8 cellular contexts compared by ENCODE assay signal in the genomic region with DNA sequence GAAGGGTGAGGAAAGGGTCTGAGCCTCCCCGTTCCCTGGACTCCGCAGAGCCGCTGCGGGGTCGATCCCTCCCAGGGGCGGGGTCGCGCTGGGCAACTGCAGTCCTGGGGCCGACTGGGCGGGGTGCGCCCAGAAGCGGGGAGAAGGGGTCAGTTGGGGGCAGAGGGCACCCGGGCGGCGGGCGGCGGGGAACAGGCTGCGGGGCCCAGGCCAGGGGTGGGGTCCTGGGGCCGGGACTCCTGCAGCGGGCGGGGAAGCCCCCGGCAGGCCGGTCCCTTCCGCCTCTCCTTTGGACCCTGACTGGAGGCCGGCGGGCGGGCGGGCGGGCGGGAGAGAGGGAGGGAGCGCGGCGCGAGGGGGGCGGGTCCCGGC. TPM values are rescaled to one million over a fixed set of nuclear protein-coding genes. Genes with fewer than 3 reads are reported as not detected.
DNase-seq lines count a peak whose midpoint lies in the region; ATAC-seq, FAIRE-seq and TF ChIP-seq lines count a peak whose summit lies in the region.

No MANE protein-coding gene starts in this region.

- no peak for TF ChIP-seq POLR2A in endothelial cell of umbilical vein (IDR thresholded peaks at IDR 0.05; ENCODE audit: low read depth, low read length)

- TF ChIP-seq CTCF in CD8-positive, alpha-beta T cell (IDR thresholded peaks at IDR 0.05), result no peak
- TF ChIP-seq CTCF in OCI-LY1 (IDR thresholded peaks at IDR 0.05; ENCODE audit: low read length), result no peak
- TF ChIP-seq CTCF in endothelial cell of umbilical vein (IDR thresholded peaks at IDR 0.05; ENCODE audit: extremely low read depth in 1 of 2, insufficient read depth in 1 of 2, low read depth in 1 of 2, low read length in 2 of 2), result no peak

- CTCF ChIA-PET in CD8-positive, alpha-beta T cell (lab: Charles Lee), result interaction anchor here (1.9 kb wide), 1 partner anchor 11 kb away, joined by 6 read pairs; a partner anchor contains a TSS
- CTCF ChIA-PET in endothelial cell of umbilical vein (lab: Charles Lee), result interaction anchor here (1.0 to 4.2 kb wide), 3 partner anchors 10 to 56 kb away, joined by 3 to 31 read pairs (median 4); a partner anchor contains a TSS

- POLR2A ChIA-PET in CD8-positive, alpha-beta T cell (lab: Charles Lee), result interaction anchor here (0.9 to 5.3 kb wide), 6 partner anchors 10 to 404 kb away, joined by 3 to 72 read pairs (median 9); a partner anchor contains a TSS
- POLR2A ChIA-PET in endothelial cell of umbilical vein (lab: Charles Lee), result interaction anchor here (0.6 to 1.4 kb wide), 7 partner anchors 9 to 959 kb away, joined by 3 to 10 read pairs (median 5); a partner anchor contains a TSS

- peak overlapping the region; percentile 98 for H3K27ac Mint-ChIP-seq in CD8-positive, alpha-beta T cell

- H3F3A ChIP-seq in GM23248 (ENCODE audit: insufficient read depth) (peaks cover 40% of the 10 kb centered on the region), OCI-LY1 (ENCODE audit: insufficient read depth, low read length) (peaks cover 5% of the 10 kb centered on the region; the same call in 1 of the 2 replicates)

- H3K9me2 ChIP-seq in GM23248 (ENCODE audit: insufficient read depth) (no peaks in the 10 kb centered on the region), OCI-LY1 (ENCODE audit: low read depth, low read length) (no peaks in the 10 kb centered on the region)

- peaks cover 6% of the 10 kb centered on the region for H3K79me1 ChIP-seq in neuronal stem cell (ENCODE audit: low read depth, low read length)

- peaks cover 44% of the 10 kb centered on the region for H3K4me1 Mint-ChIP-seq in CD8-positive, alpha-beta T cell (ENCODE audit: low read depth)

- H3K79me2 ChIP-seq in GM23248 (ENCODE audit: insufficient read depth) (peaks cover 88% of the 10 kb centered on the region), OCI-LY1 (ENCODE audit: insufficient read depth, low read length) (peaks cover 56% of the 10 kb centered on the region), endothelial cell of umbilical vein (ENCODE audit: control insufficient read depth, insufficient read depth, low read length) (peaks cover 50% of the 10 kb centered on the region)

- H2BK5ac ChIP-seq in neuronal stem cell (ENCODE audit: low read length), result peak overlapping the region; percentile 4

- BruUV-seq in endothelial cell of umbilical vein (replicated peaks; lab: Mats Ljungman, UMichigan), result no TSS peak

- peak overlapping the region; percentile 1 for H3K14ac ChIP-seq in neuronal stem cell (ENCODE audit: low read length)

- H3K9ac ChIP-seq in GM23248, result peak overlapping the region; percentile 99
- peak overlapping the region; percentile 98 for H3K9ac ChIP-seq in OCI-LY1 (ENCODE audit: low read length)
- peak overlapping the region; percentile 98 for H3K9ac ChIP-seq in endothelial cell of umbilical vein (replicated peaks; ENCODE audit: extremely low read depth, insufficient read depth, low read length)
- peak overlapping the region; percentile 80 for H3K9ac ChIP-seq in neuronal stem cell (ENCODE audit: low read depth, low read length, poor library complexity)

- FAIRE-seq in endothelial cell of umbilical vein (lab: Jason Lieb, UNC), result no peak

- intact Hi-C loops in CD8-positive, alpha-beta T cell (cut with DNase I, micrococcal nuclease), result loop anchor here (1.0 to 5.0 kb wide), 4 partner anchors 46 to 402 kb away; a partner anchor contains a TSS
- intact Hi-C loops in endothelial cell of umbilical vein (cut with micrococcal nuclease), result loop anchor here (1.0 to 5.0 kb wide), 2 partner anchors 46 to 812 kb away; a partner anchor contains a TSS
- intact Hi-C loops in posterior vena cava (cut with DNase I), result no loop called here

- H3K36me3 Mint-ChIP-seq in CD8-positive, alpha-beta T cell, result peaks cover 24% of the 10 kb centered on the region

- dilution Hi-C loops in endothelial cell of umbilical vein (cut with MboI; ENCODE audit: extremely low pct_ligation_motif_present, low sequenced_read_pairs), result no loop called here

- H3K4me3 Mint-ChIP-seq in CD8-positive, alpha-beta T cell, result peak overlapping the region; percentile 95

- peak overlapping the region; percentile 92 for H3K4me2 ChIP-seq in GM23248 (ENCODE audit: unreplicated experiment)
- peak overlapping the region; percentile 58 for H3K4me2 ChIP-seq in OCI-LY1 (ENCODE audit: low read length)
- peak overlapping the region; percentile 27 for H3K4me2 ChIP-seq in endothelial cell of umbilical vein (ENCODE audit: insufficient read depth, low read length)
- peak overlapping the region; percentile 31 for H3K4me2 ChIP-seq in neuronal stem cell (ENCODE audit: insufficient read depth, low read length, poor library complexity, severe bottlenecking)

- peak overlapping the region; percentile 95; the same call in 1 of the 2 replicates for H2AFZ ChIP-seq in GM23248
- no peak overlapping the region for H2AFZ ChIP-seq in OCI-LY1 (ENCODE audit: low read length)
- H2AFZ ChIP-seq in endothelial cell of umbilical vein (ENCODE audit: low read depth, low read length), result peak overlapping the region; percentile 68
- peak overlapping the region; percentile 99 for H2AFZ ChIP-seq in neuronal stem cell (ENCODE audit: low read length)

- peak overlapping the region; percentile 66 for H3K18ac ChIP-seq in neuronal stem cell (ENCODE audit: low read length)

- H3K4me1 ChIP-seq in CD8-positive, alpha-beta T cell (ENCODE audit: insufficient read depth, low read length), result peaks cover 37% of the 10 kb centered on the region
- H3K4me1 ChIP-seq in GM23248 (ENCODE audit: insufficient read depth) (peaks cover 28% of the 10 kb centered on the region), OCI-LY1 (ENCODE audit: insufficient read depth, low read length, severe bottlenecking) (peaks cover 40% of the 10 kb centered on the region), endothelial cell of umbilical vein (ENCODE audit: control insufficient read depth, extremely low read depth, insufficient read depth, low read length) (peaks cover 20% of the 10 kb centered on the region), neuronal stem cell (ENCODE audit: control insufficient read depth in 2 of 2, insufficient read depth in 1 of 2, low read depth in 1 of 2, low read length in 2 of 2) (peaks cover 6% of the 10 kb centered on the region in 2 donors)

- H2BK12ac ChIP-seq in neuronal stem cell (ENCODE audit: low read length), result no peak overlapping the region

- no peak overlapping the region for H2BK120ac ChIP-seq in neuronal stem cell (ENCODE audit: low read depth, low read length)

- H3K4ac ChIP-seq in neuronal stem cell (ENCODE audit: low read length), result no peak overlapping the region

- H3K9me3 ChIP-seq in CD8-positive, alpha-beta T cell (ENCODE audit: low read length), result no peaks in the 10 kb centered on the region
- H3K9me3 ChIP-seq in GM23248 (ENCODE audit: low read depth) (no peaks in the 10 kb centered on the region), OCI-LY1 (ENCODE audit: low read length) (no peaks in the 10 kb centered on the region), endothelial cell of umbilical vein (replicated peaks; ENCODE audit: control insufficient read depth, insufficient read depth, low read length) (no peaks in the 10 kb centered on the region), neuronal stem cell (replicated peaks in 1 of 2; ENCODE audit: control insufficient read depth in 2 of 2, insufficient read depth in 1 of 2, low read depth in 1 of 2, low read length in 2 of 2) (no peaks in the 10 kb centered on the region)

- H2BK15ac ChIP-seq in neuronal stem cell (ENCODE audit: low read length), result no peak overlapping the region

- H3K36me3 ChIP-seq in CD8-positive, alpha-beta T cell (ENCODE audit: insufficient read depth, low read length), result peaks cover 5% of the 10 kb centered on the region
- peaks cover 12% of the 10 kb centered on the region; the same call in 1 of the 2 replicates for H3K36me3 ChIP-seq in GM23248 (ENCODE audit: low read depth)
- H3K36me3 ChIP-seq in OCI-LY1 (ENCODE audit: insufficient read depth, low read length), result peaks cover 23% of the 10 kb centered on the region
- no peaks in the 10 kb centered on the region for H3K36me3 ChIP-seq in endothelial cell of umbilical vein (ENCODE audit: control insufficient read depth in 2 of 2, extremely low read depth in 1 of 2, insufficient read depth in 2 of 2, low read length in 2 of 2)
- peaks cover 0 to 27% of the 10 kb centered on the region in 2 donors for H3K36me3 ChIP-seq in neuronal stem cell (replicated peaks in 1 of 2; ENCODE audit: control insufficient read depth in 2 of 2, insufficient read depth in 2 of 2, low read length in 2 of 2)

- H4K20me1 ChIP-seq in GM23248 (ENCODE audit: insufficient read depth) (peaks cover 14% of the 10 kb centered on the region; the same call in 1 of the 2 replicates), OCI-LY1 (ENCODE audit: insufficient read depth, low read length) (peaks cover 3% of the 10 kb centered on the region; the same call in 1 of the 2 replicates), endothelial cell of umbilical vein (replicated peaks; ENCODE audit: control insufficient read depth, extremely low read depth, insufficient read depth, low read length) (peaks cover 8% of the 10 kb centered on the region)

- no peaks in the 10 kb centered on the region for H3K27me3 Mint-ChIP-seq in CD8-positive, alpha-beta T cell (ENCODE audit: low read depth)

- 0 to 3% methylated on average over 8 to 14 of the region's 36 CpGs for WGBS in GM23248 (ENCODE audit: low coverage in 1 of 2, low lambda C conversion rate in 2 of 2, missing lambda C conversion rate in 2 of 2), 2 experiments
- WGBS in neuronal stem cell (ENCODE audit: extremely low coverage in 2 of 2, insufficient read length in 2 of 2, insufficient replicate concordance in 1 of 2), 2 donors, result no CpG with 5 or more reads among the region's 36 CpGs

- no peak overlapping the region for H2AK5ac ChIP-seq in neuronal stem cell (ENCODE audit: low read depth, low read length)

- peak overlapping the region; percentile 49 for H3K23ac ChIP-seq in neuronal stem cell (ENCODE audit: low read depth, low read length, poor library complexity)

- no peaks in the 10 kb centered on the region for H3K27me3 ChIP-seq in CD8-positive, alpha-beta T cell (ENCODE audit: insufficient read depth, low read length)
- no peaks in the 10 kb centered on the region for H3K27me3 ChIP-seq in GM23248 (replicated peaks; ENCODE audit: insufficient read depth)
- H3K27me3 ChIP-seq in OCI-LY1 (ENCODE audit: insufficient read depth, low read length), result no peaks in the 10 kb centered on the region
- H3K27me3 ChIP-seq in endothelial cell of umbilical vein (ENCODE audit: control insufficient read depth in 2 of 2, insufficient read depth in 2 of 2, low read length in 2 of 2), result no peaks in the 10 kb centered on the region
- no peaks in the 10 kb centered on the region for H3K27me3 ChIP-seq in neuronal stem cell (ENCODE audit: control insufficient read depth in 3 of 3, insufficient read depth in 3 of 3, low read depth in 1 of 3, low read length in 3 of 3)

- no peak overlapping the region for H4K91ac ChIP-seq in neuronal stem cell (ENCODE audit: low read depth, low read length, poor library complexity)

- ATAC-seq in CD8-positive, alpha-beta T cell, result peak; percentile 16

- H3K27ac ChIP-seq in CD8-positive, alpha-beta T cell (ENCODE audit: low read depth, low read length), result peak overlapping the region; percentile 93
- H3K27ac ChIP-seq in GM23248 (peak overlapping the region; percentile 99), OCI-LY1 (ENCODE audit: low read depth, low read length, poor library complexity, severe bottlenecking) (peak overlapping the region; percentile 83), endothelial cell of umbilical vein (ENCODE audit: insufficient read depth, low read depth, low read length) (peak overlapping the region; percentile 86), neuronal stem cell (replicated peaks; ENCODE audit: low read length) (peak overlapping the region; percentile 94)

- no peak overlapping the region for H4K8ac ChIP-seq in neuronal stem cell (ENCODE audit: low read depth, low read length)

- in situ Hi-C loops in GM23248 (cut with MboI), result no loop called here

- H3K4me3 ChIP-seq in CD8-positive, alpha-beta T cell (ENCODE audit: low read depth, low read length), result peak overlapping the region; percentile 90
- H3K4me3 ChIP-seq in GM23248 (peak overlapping the region; percentile 95), OCI-LY1 (ENCODE audit: low read depth, low read length, poor library complexity, severe bottlenecking) (peak overlapping the region; percentile 83), endothelial cell of umbilical vein (replicated peaks in 1 of 3; ENCODE audit: insufficient read depth in 1 of 3, low read depth in 1 of 3, low read length in 3 of 3) (peak overlapping the region; percentile 72 to 99 (median 74)), neuronal stem cell (ENCODE audit: low read length in 2 of 2) (peak overlapping the region; percentile 96 to 98)

- no peak for DNase-seq in CD8-positive, alpha-beta T cell
- no peak for DNase-seq in GM23248
- no peak for DNase-seq in endothelial cell of umbilical vein (ENCODE audit: low read depth, low spot score)
- DNase-seq in neuronal stem cell (ENCODE audit: low spot score), result no peak
- DNase-seq in NCI-H2196 (lab: John Stamatoyannopoulos, UW; ENCODE audit: unreplicated experiment), result no peak
- no peak for DNase-seq in posterior vena cava (ENCODE audit: low spot score)
- DNase-seq in effector CD4-positive, alpha-beta T cell, result no peak

- no peaks in the 10 kb centered on the region for H3K9me3 Mint-ChIP-seq in CD8-positive, alpha-beta T cell

- no peaks in the 10 kb centered on the region for H3K9me1 ChIP-seq in endothelial cell of umbilical vein (replicated peaks; ENCODE audit: control insufficient read depth, extremely low read depth, insufficient read depth, low read length)

RNA-seq across cellular contexts. Expression of a gene that starts 0.4 kb away (rescaled TPM):
- total RNA-seq in CD8-positive, alpha-beta T cell, result 100 to 1,000 TPM; 185 to 193 TPM
- 40.1 and 45.7 TPM in 2 replicates for total RNA-seq in GM23248 (2014; rRNA removed; shearing (Covaris generic))
- 51.5 and 52.0 TPM in 2 replicates for polyA plus RNA-seq in GM23248 (2016; fragmentation: Nextera tagmentation; extraction: Ambion mirVana)
- 71.2 and 77.6 TPM in 2 replicates for total RNA-seq in endothelial cell of umbilical vein
- polyA plus RNA-seq in endothelial cell of umbilical vein, result 47.8 and 52.6 TPM in 2 replicates
- 55.8 and 61.1 TPM in 2 replicates for polyA plus RNA-seq in endothelial cell of umbilical vein (2011; cell fraction: cytosol; rRNA removed)
- 138 and 160 TPM in 2 replicates for polyA plus RNA-seq in endothelial cell of umbilical vein (2011; cell fraction: nucleus; rRNA removed)
- polyA plus RNA-seq in endothelial cell of umbilical vein (2012), result 43.7 and 52.6 TPM in 2 replicates
- polyA minus RNA-seq in endothelial cell of umbilical vein, result 122 and 154 TPM in 2 replicates
- 22.6 TPM for polyA minus RNA-seq in endothelial cell of umbilical vein (2011; cell fraction: cytosol; rRNA and poly(A)+ RNA removed)
- 78.5 and 108 TPM in 2 replicates for polyA minus RNA-seq in endothelial cell of umbilical vein (2011; cell fraction: nucleus; rRNA and poly(A)+ RNA removed)
- 44.9 TPM for polyA plus RNA-seq in neuronal stem cell (2013, experiment 1 of 2)
- polyA plus RNA-seq in neuronal stem cell (2013, experiment 2 of 2), result 47.5 TPM
- total RNA-seq in posterior vena cava, result 10 to 100 TPM; 64.0 to 65.5 TPM

RNA-seq across cellular contexts. Expression of a gene that starts 10.3 kb away (rescaled TPM):
- 1 to 10 TPM; 2.3 to 3.4 TPM for total RNA-seq in CD8-positive, alpha-beta T cell
- total RNA-seq in GM23248 (2014; rRNA removed; shearing (Covaris generic)), result 5.1 and 5.2 TPM in 2 replicates
- 8.0 and 8.6 TPM in 2 replicates for polyA plus RNA-seq in GM23248 (2016; fragmentation: Nextera tagmentation; extraction: Ambion mirVana)
- total RNA-seq in endothelial cell of umbilical vein, result 13.1 and 16.3 TPM in 2 replicates
- polyA plus RNA-seq in endothelial cell of umbilical vein, result 5.1 and 5.9 TPM in 2 replicates
- 6.8 and 7.0 TPM in 2 replicates for polyA plus RNA-seq in endothelial cell of umbilical vein (2011; cell fraction: cytosol; rRNA removed)
- 3.1 and 5.1 TPM in 2 replicates for polyA plus RNA-seq in endothelial cell of umbilical vein (2011; cell fraction: nucleus; rRNA removed)
- polyA plus RNA-seq in endothelial cell of umbilical vein (2012), result 9.6 and 18.9 TPM in 2 replicates
- 5.0 and 5.5 TPM in 2 replicates for polyA minus RNA-seq in endothelial cell of umbilical vein
- polyA minus RNA-seq in endothelial cell of umbilical vein (2011; cell fraction: cytosol; rRNA and poly(A)+ RNA removed), result 5.9 TPM
- 2.3 and 4.4 TPM in 2 replicates for polyA minus RNA-seq in endothelial cell of umbilical vein (2011; cell fraction: nucleus; rRNA and poly(A)+ RNA removed)
- 4.2 TPM for polyA plus RNA-seq in neuronal stem cell (2013, experiment 1 of 2)
- 5.0 TPM for polyA plus RNA-seq in neuronal stem cell (2013, experiment 2 of 2)
- 1 to 10 TPM; 6.0 to 6.3 TPM for total RNA-seq in posterior vena cava

RNA-seq across cellular contexts. Expression of a gene that starts 10.4 kb away (rescaled TPM):
- 10 to 100 TPM; 55.9 to 57.7 TPM for total RNA-seq in CD8-positive, alpha-beta T cell
- total RNA-seq in GM23248 (2014; rRNA removed; shearing (Covaris generic)), result 34.4 and 54.8 TPM in 2 replicates
- 14.9 and 15.7 TPM in 2 replicates for polyA plus RNA-seq in GM23248 (2016; fragmentation: Nextera tagmentation; extraction: Ambion mirVana)
- total RNA-seq in endothelial cell of umbilical vein, result 90.3 and 95.7 TPM in 2 replicates
- 75.4 and 92.8 TPM in 2 replicates for polyA plus RNA-seq in endothelial cell of umbilical vein
- 50.6 and 56.9 TPM in 2 replicates for polyA plus RNA-seq in endothelial cell of umbilical vein (2011; cell fraction: cytosol; rRNA removed)
- polyA plus RNA-seq in endothelial cell of umbilical vein (2011; cell fraction: nucleus; rRNA removed), result 379 and 412 TPM in 2 replicates
- 39.1 and 49.6 TPM in 2 replicates for polyA plus RNA-seq in endothelial cell of umbilical vein (2012)
- polyA minus RNA-seq in endothelial cell of umbilical vein, result 122 and 134 TPM in 2 replicates
- polyA minus RNA-seq in endothelial cell of umbilical vein (2011; cell fraction: cytosol; rRNA and poly(A)+ RNA removed), result 92.0 TPM
- polyA minus RNA-seq in endothelial cell of umbilical vein (2011; cell fraction: nucleus; rRNA and poly(A)+ RNA removed), result 159 and 182 TPM in 2 replicates
- 29.5 TPM for polyA plus RNA-seq in neuronal stem cell (2013, experiment 1 of 2)
- 30.0 TPM for polyA plus RNA-seq in neuronal stem cell (2013, experiment 2 of 2)
- 10 to 100 TPM; 32.7 to 36.4 TPM for total RNA-seq in posterior vena cava

RNA-seq across cellular contexts. Expression of a gene that starts 46.6 kb away (rescaled TPM):
- 1 to 10 TPM; 1.7 to 2.6 TPM for total RNA-seq in CD8-positive, alpha-beta T cell
- 3.1 and 3.9 TPM in 2 replicates for total RNA-seq in GM23248 (2014; rRNA removed; shearing (Covaris generic))
- polyA plus RNA-seq in GM23248 (2016; fragmentation: Nextera tagmentation; extraction: Ambion mirVana) (4.7 and 5.0 TPM in 2 replicates), endothelial cell of umbilical vein (15.7 and 16.2 TPM in 2 replicates)
- total RNA-seq in endothelial cell of umbilical vein (9.8 and 11.3 TPM in 2 replicates), posterior vena cava (1 to 10 TPM; 3.5 to 5.4 TPM)
- polyA plus RNA-seq in endothelial cell of umbilical vein (2011; cell fraction: cytosol; rRNA removed), result 12.8 and 13.7 TPM in 2 replicates
- polyA plus RNA-seq in endothelial cell of umbilical vein (2011; cell fraction: nucleus; rRNA removed), result 24.3 and 25.4 TPM in 2 replicates
- 9.2 and 12.6 TPM in 2 replicates for polyA plus RNA-seq in endothelial cell of umbilical vein (2012)
- polyA minus RNA-seq in endothelial cell of umbilical vein, result 13.1 and 16.5 TPM in 2 replicates
- polyA minus RNA-seq in endothelial cell of umbilical vein (2011; cell fraction: cytosol; rRNA and poly(A)+ RNA removed), result 21.6 TPM
- polyA minus RNA-seq in endothelial cell of umbilical vein (2011; cell fraction: nucleus; rRNA and poly(A)+ RNA removed), result 4.8 and 6.3 TPM in 2 replicates
- polyA plus RNA-seq in neuronal stem cell (2013, experiment 1 of 2), result 15.1 TPM
- polyA plus RNA-seq in neuronal stem cell (2013, experiment 2 of 2), result 14.0 TPM

RNA-seq across cellular contexts. Expression of a gene that starts 56.3 kb away (rescaled TPM):
- total RNA-seq in CD8-positive, alpha-beta T cell, result 1 to 10 TPM; 1.4 TPM
- 5.9 TPM in 2 replicates for total RNA-seq in GM23248 (2014; rRNA removed; shearing (Covaris generic))
- polyA plus RNA-seq in GM23248 (2016; fragmentation: Nextera tagmentation; extraction: Ambion mirVana) (2.8 and 3.8 TPM in 2 replicates), endothelial cell of umbilical vein (3.4 and 3.7 TPM in 2 replicates)
- total RNA-seq in endothelial cell of umbilical vein (5.2 and 5.9 TPM in 2 replicates), posterior vena cava (1 to 10 TPM; 2.9 to 3.8 TPM)
- 2.0 and 2.8 TPM in 2 replicates for polyA plus RNA-seq in endothelial cell of umbilical vein (2011; cell fraction: cytosol; rRNA removed)
- 2.1 and 2.6 TPM in 2 replicates for polyA plus RNA-seq in endothelial cell of umbilical vein (2011; cell fraction: nucleus; rRNA removed)
- polyA plus RNA-seq in endothelial cell of umbilical vein (2012), result 2.5 and 3.6 TPM in 2 replicates
- 1.1 and 1.6 TPM in 2 replicates for polyA minus RNA-seq in endothelial cell of umbilical vein
- 6.6 TPM for polyA minus RNA-seq in endothelial cell of umbilical vein (2011; cell fraction: cytosol; rRNA and poly(A)+ RNA removed)
- polyA minus RNA-seq in endothelial cell of umbilical vein (2011; cell fraction: nucleus; rRNA and poly(A)+ RNA removed), result 1.8 and 1.9 TPM in 2 replicates
- 1.1 TPM for polyA plus RNA-seq in neuronal stem cell (2013, experiment 1 of 2)
- 0.97 TPM for polyA plus RNA-seq in neuronal stem cell (2013, experiment 2 of 2)

Comparison
In these comparisons a context has a peak if more than half of its experiments do, and no peak if none do; other contexts are left out.
1. H3K4me2 ChIP-seq: peak in every context shown above with its lines; median percentile 92 in GM23248; 58 in OCI-LY1; 31 in neuronal stem cell; 27 in endothelial cell of umbilical vein.
2. intact Hi-C loops: an anchor here in CD8-positive, alpha-beta T cell (1.0 to 5.0 kb wide) and endothelial cell of umbilical vein (1.0 to 5.0 kb wide); none called in posterior vena cava.